ENCODE assay signal across 17 cellular contexts in genomic region chr17:59498421-59499307, GRCh38.
DNase-seq lines count a peak whose midpoint lies in the region; ATAC-seq, FAIRE-seq and TF ChIP-seq lines count a peak whose summit lies in the region.
"Had no signal": no experiment of that assay in that cellular context is flagged by ENCODE, and none has a peak within 500 bp of the region (broad histone marks: within the 10 kb centered on the region; RNA-seq: fewer than 3 reads in every experiment).

No MANE protein-coding gene starts in this region.

- H3K9me3 Mint-ChIP-seq in stimulated activated effector memory CD8-positive, alpha-beta T cell treated with anti-CD3 and anti-CD28 coated beads, Interleukin-12 subunit alpha, Interleukin-12 subunit beta, amount 100 ng/mL, for 72 hours: no peaks in the 10 kb centered on the region
- H3K9me3 Mint-ChIP-seq in T-helper 2 cell treated with Interferon-gamma antibody and Interleukin-4, amounts not matched to agents 5 μg/mL and 100 μg/mL, for 36 hours: no peaks in the 10 kb centered on the region
- H3K9me3 Mint-ChIP-seq: activated T-helper 2 cell treated with anti-CD3 and anti-CD28 coated beads, Interferon-gamma antibody, Interleukin-2, Interleukin-4, amounts not matched to agents 10 μg/mL and 5 μg/mL and 100 μg/mL, durations not matched to agents 14 hours and 24 hours and 36 hours; naive B cell had no signal

- H3K27ac ChIP-seq in lower lobe of right lung: no peak overlapping the region
- H3K27ac ChIP-seq: left ventricle myocardium inferior, WERI-Rb-1 had no signal

- ATAC-seq in lower lobe of right lung: no peak
- no peak for ATAC-seq in stimulated activated effector memory CD8-positive, alpha-beta T cell treated with anti-CD3 and anti-CD28 coated beads, Interleukin-12 subunit alpha, Interleukin-12 subunit beta, amount 100 ng/mL, for 72 hours

- DNase-seq in COR-L47 (lab: John Stamatoyannopoulos, UW): peak; percentile 15
- peak; percentile 80 for DNase-seq in NCI-H2171 (lab: John Stamatoyannopoulos, UW)
- DNase-seq in astrocyte of the hippocampus (ENCODE audit: low read depth, low spot score): peak; percentile 71
- DNase-seq in cortex of kidney (lab: John Stamatoyannopoulos, UW): no peak
- DNase-seq in lower lobe of right lung: no peak
- DNase-seq in stimulated activated effector memory CD8-positive, alpha-beta T cell treated with anti-CD3 and anti-CD28 coated beads, Interleukin-12 subunit alpha, Interleukin-12 subunit beta, amount 100 ng/mL, for 72 hours (ENCODE audit: low spot score in 2 of 2): no peak
- no peak for DNase-seq in T-helper 2 cell treated with Interferon-gamma antibody and Interleukin-4, amounts not matched to agents 5 μg/mL and 100 μg/mL, for 36 hours (ENCODE audit: low spot score)
- DNase-seq: aorta; effector CD4-positive, alpha-beta T cell; left ventricle myocardium inferior; naive B cell; NCI-H526; WERI-Rb-1 had no signal

- no peaks in the 10 kb centered on the region for H3K27me3 ChIP-seq in lower lobe of right lung (ENCODE audit: low read depth)

- FAIRE-seq in islet of Langerhans (lab: Jason Lieb, UNC): peak; percentile 81
- FAIRE-seq: D721Med, GM19239 had no signal

- H3K27ac Mint-ChIP-seq in stimulated activated effector memory CD8-positive, alpha-beta T cell treated with anti-CD3 and anti-CD28 coated beads, Interleukin-12 subunit alpha, Interleukin-12 subunit beta, amount 100 ng/mL, for 72 hours: no peak overlapping the region
- no peak overlapping the region for H3K27ac Mint-ChIP-seq in T-helper 2 cell treated with Interferon-gamma antibody and Interleukin-4, amounts not matched to agents 5 μg/mL and 100 μg/mL, for 36 hours
- H3K27ac Mint-ChIP-seq: activated T-helper 2 cell treated with anti-CD3 and anti-CD28 coated beads, Interferon-gamma antibody, Interleukin-2, Interleukin-4, amounts not matched to agents 10 μg/mL and 5 μg/mL and 100 μg/mL, durations not matched to agents 14 hours and 24 hours and 36 hours had no signal

- no peaks in the 10 kb centered on the region for H3K4me1 Mint-ChIP-seq in stimulated activated effector memory CD8-positive, alpha-beta T cell treated with anti-CD3 and anti-CD28 coated beads, Interleukin-12 subunit alpha, Interleukin-12 subunit beta, amount 100 ng/mL, for 72 hours
- no peaks in the 10 kb centered on the region for H3K4me1 Mint-ChIP-seq in T-helper 2 cell treated with Interferon-gamma antibody and Interleukin-4, amounts not matched to agents 5 μg/mL and 100 μg/mL, for 36 hours (ENCODE audit: low read depth)
- H3K4me1 Mint-ChIP-seq: naive B cell had no signal

- no peaks in the 10 kb centered on the region for H3K36me3 ChIP-seq in lower lobe of right lung
- H3K36me3 ChIP-seq: left ventricle myocardium inferior, WERI-Rb-1 had no signal

- no peak overlapping the region for H3K4me3 ChIP-seq in lower lobe of right lung
- H3K4me3 ChIP-seq: left ventricle myocardium inferior had no signal

- H3K4me1 ChIP-seq in lower lobe of right lung: no peaks in the 10 kb centered on the region

- H3K27me3 Mint-ChIP-seq in T-helper 2 cell treated with Interferon-gamma antibody and Interleukin-4, amounts not matched to agents 5 μg/mL and 100 μg/mL, for 36 hours (ENCODE audit: low read depth): peaks cover 20% of the 10 kb centered on the region

- H3K9me3 ChIP-seq in lower lobe of right lung: no peaks in the 10 kb centered on the region
- H3K9me3 ChIP-seq: left ventricle myocardium inferior had no signal

- no peak overlapping the region for H3K4me3 Mint-ChIP-seq in stimulated activated effector memory CD8-positive, alpha-beta T cell treated with anti-CD3 and anti-CD28 coated beads, Interleukin-12 subunit alpha, Interleukin-12 subunit beta, amount 100 ng/mL, for 72 hours
- no peak overlapping the region for H3K4me3 Mint-ChIP-seq in T-helper 2 cell treated with Interferon-gamma antibody and Interleukin-4, amounts not matched to agents 5 μg/mL and 100 μg/mL, for 36 hours
- H3K4me3 Mint-ChIP-seq: naive B cell had no signal

- no peaks in the 10 kb centered on the region for H3K36me3 Mint-ChIP-seq in stimulated activated effector memory CD8-positive, alpha-beta T cell treated with anti-CD3 and anti-CD28 coated beads, Interleukin-12 subunit alpha, Interleukin-12 subunit beta, amount 100 ng/mL, for 72 hours
- no peaks in the 10 kb centered on the region for H3K36me3 Mint-ChIP-seq in T-helper 2 cell treated with Interferon-gamma antibody and Interleukin-4, amounts not matched to agents 5 μg/mL and 100 μg/mL, for 36 hours (ENCODE audit: low read depth)
- H3K36me3 Mint-ChIP-seq: naive B cell had no signal

- intact Hi-C loops in lower lobe of right lung (cut with DNase I): no loop called here

- no peak for TF ChIP-seq CTCF in lower lobe of right lung (IDR thresholded peaks at IDR 0.05)

Comparison
In these comparisons a context has a peak if more than half of its experiments do, and no peak if none do; other contexts are left out.
1. DNase-seq: peak in COR-L47 (single experiment), NCI-H2171 (single experiment) and astrocyte of the hippocampus (single experiment); none in cortex of kidney (single experiment), lower lobe of right lung (single experiment), stimulated activated effector memory CD8-positive, alpha-beta T cell treated with anti-CD3 and anti-CD28 coated beads, Interleukin-12 subunit alpha, Interleukin-12 subunit beta, amount 100 ng/mL, for 72 hours (0 of 2) and T-helper 2 cell treated with Interferon-gamma antibody and Interleukin-4, amounts not matched to agents 5 μg/mL and 100 μg/mL, for 36 hours (single experiment).